Comparison of ENCODE assay signal across 12 cellular contexts in genomic region chr10:119451305-119451896, GRCh38.
DNase-seq lines count a peak whose midpoint lies in the region; ATAC-seq and TF ChIP-seq lines count a peak whose summit lies in the region.
"Had no signal": no experiment of that assay in that cellular context is flagged by ENCODE, and none has a peak within 500 bp of the region (broad histone marks: within the 10 kb centered on the region; RNA-seq: fewer than 3 reads in every experiment).

No MANE protein-coding gene starts in this region.

- CTCF ChIA-PET in mammary epithelial cell (lab: Charles Lee; ENCODE audit: low non-redundant PET), result no interaction called here
- CTCF ChIA-PET in MCF 10A (lab: Yijun Ruan, JAX), result interaction anchor here (0.6 to 0.8 kb wide), 2 partner anchors 9 to 252 kb away, joined by 3 read pairs; no protein-coding TSS in a partner anchor
- CTCF ChIA-PET in HEK293 (lab: Yijun Ruan, JAX), result interaction anchor here (0.7 kb wide), 1 partner anchor 312 kb away, joined by 3 read pairs; no protein-coding TSS in a partner anchor

- no peaks in the 10 kb centered on the region for H3K36me3 Mint-ChIP-seq in MCF 10A (ENCODE audit: insufficient read depth, unreplicated experiment)

- H3K9me3 ChIP-seq in mammary epithelial cell (replicated peaks; ENCODE audit: insufficient read depth, low read length) (no peaks in the 10 kb centered on the region), HEK293 (ENCODE audit: control insufficient read depth, insufficient read depth, low read depth, low read length) (no peaks in the 10 kb centered on the region), fibroblast of lung (ENCODE audit: control insufficient read depth, insufficient read depth, low read depth, low read length) (no peaks in the 10 kb centered on the region), thoracic aorta (no peaks in the 10 kb centered on the region)
- H3K9me3 ChIP-seq: BLaER1 had no signal

- H4K20me1 ChIP-seq in mammary epithelial cell (ENCODE audit: insufficient read depth, low read length) (no peaks in the 10 kb centered on the region), fibroblast of lung (ENCODE audit: control insufficient read depth, extremely low read depth, insufficient read depth, low read length) (no peaks in the 10 kb centered on the region)

- H3K4me1 ChIP-seq in mammary epithelial cell (ENCODE audit: insufficient read depth, low read length) (peaks cover 17% of the 10 kb centered on the region), HEK293 (ENCODE audit: control insufficient read depth, insufficient read depth, low read length) (no peaks in the 10 kb centered on the region), fibroblast of lung (ENCODE audit: control insufficient read depth, extremely low read depth, insufficient read depth, low read length) (peaks cover 10% of the 10 kb centered on the region), thoracic aorta (ENCODE audit: control insufficient read depth in 1 of 2, low read depth in 2 of 2) (peaks cover 17 to 44% of the 10 kb centered on the region in 2 donors)

- no peak overlapping the region for H3K27ac ChIP-seq in mammary epithelial cell (ENCODE audit: insufficient read depth, low read depth, low read length)
- no peak overlapping the region for H3K27ac ChIP-seq in HEK293 (ENCODE audit: extremely low read depth, low read depth, low read length)
- peak overlapping the region; percentile 9 for H3K27ac ChIP-seq in fibroblast of lung (ENCODE audit: insufficient read depth, low read length)
- H3K27ac ChIP-seq in thoracic aorta, result peak overlapping the region; percentile 42 to 94
- H3K27ac ChIP-seq: 22Rv1, BLaER1 had no signal

- H3K4me3 Mint-ChIP-seq in MCF 10A (ENCODE audit: unreplicated experiment), result no peak overlapping the region
- H3K4me3 Mint-ChIP-seq: CD8-positive, alpha-beta memory T cell had no signal

- H3K4me2 ChIP-seq in mammary epithelial cell (ENCODE audit: insufficient read depth, low read depth, low read length) (peak overlapping the region; percentile 20), fibroblast of lung (ENCODE audit: extremely low read depth, insufficient read depth, low read length) (no peak overlapping the region)
- H3K4me2 ChIP-seq: BLaER1 had no signal

- H3K9ac ChIP-seq in mammary epithelial cell (ENCODE audit: insufficient read depth, low read length), result no peak overlapping the region
- H3K9ac ChIP-seq in fibroblast of lung (ENCODE audit: insufficient read depth, low read length), result no peak overlapping the region
- H3K9ac ChIP-seq: BLaER1 had no signal

- intact Hi-C loops in mammary epithelial cell (cut with micrococcal nuclease) (no loop called here), MCF 10A (cut with micrococcal nuclease) (no loop called here)

- H2AFZ ChIP-seq in mammary epithelial cell (ENCODE audit: low read depth, low read length) (no peak overlapping the region), fibroblast of lung (ENCODE audit: low read length) (no peak overlapping the region)

- H3K79me2 ChIP-seq in mammary epithelial cell (ENCODE audit: insufficient read depth, low read length), result no peaks in the 10 kb centered on the region
- no peaks in the 10 kb centered on the region for H3K79me2 ChIP-seq in fibroblast of lung (ENCODE audit: control insufficient read depth, insufficient read depth, low read length)

- DNase-seq in mammary epithelial cell, result no peak
- DNase-seq in MCF 10A (ENCODE audit: unreplicated experiment), result no peak
- DNase-seq in fibroblast of lung (ENCODE audit: low read depth in 2 of 2), result no peak
- no peak for DNase-seq in thoracic aorta (ENCODE audit: low spot score)
- no peak for DNase-seq in NCI-H1694 (lab: John Stamatoyannopoulos, UW)
- DNase-seq in COR-L47 (lab: John Stamatoyannopoulos, UW), result no peak
- DNase-seq: CD8-positive, alpha-beta memory T cell; DMS53 had no signal

- TF ChIP-seq CTCF in mammary epithelial cell (conservative IDR thresholded peaks at IDR 0.05 in 1 of 2, IDR thresholded peaks at IDR 0.05 in 1 of 2; ENCODE audit: extremely low read depth in 1 of 2, insufficient read depth in 1 of 2, low read depth in 1 of 2, low read length in 2 of 2) (no peak), MCF 10A (IDR thresholded peaks at IDR 0.05; ENCODE audit: unreplicated experiment) (no peak), HEK293 (tag by site-specific recombination; IDR thresholded peaks at IDR 0.05) (no peak), fibroblast of lung (conservative IDR thresholded peaks at IDR 0.05 in 1 of 2, IDR thresholded peaks at IDR 0.05 in 1 of 2; ENCODE audit: low read depth in 1 of 2, low read length in 2 of 2) (no peak), thoracic aorta (IDR thresholded peaks at IDR 0.05) (no peak)

- H3K36me3 ChIP-seq in mammary epithelial cell (ENCODE audit: insufficient read depth, low read length), result no peaks in the 10 kb centered on the region
- H3K36me3 ChIP-seq in HEK293 (ENCODE audit: control insufficient read depth in 2 of 2, insufficient read depth in 1 of 2, low read length in 2 of 2), result no peaks in the 10 kb centered on the region
- H3K36me3 ChIP-seq in fibroblast of lung (ENCODE audit: control insufficient read depth, insufficient read depth, low read length), result peaks cover 35% of the 10 kb centered on the region
- peaks cover 63% of the 10 kb centered on the region for H3K36me3 ChIP-seq in thoracic aorta
- H3K36me3 ChIP-seq: BLaER1 had no signal

- H3K4me1 Mint-ChIP-seq in MCF 10A (ENCODE audit: insufficient read depth, unreplicated experiment), result peaks cover 11% of the 10 kb centered on the region
- H3K4me1 Mint-ChIP-seq: CD8-positive, alpha-beta memory T cell had no signal

- no peak overlapping the region for H3K4me3 ChIP-seq in mammary epithelial cell (replicated peaks in 1 of 3; ENCODE audit: insufficient read depth in 1 of 3, low read depth in 2 of 3, low read length in 3 of 3)
- H3K4me3 ChIP-seq in HEK293 (ENCODE audit: low read depth, low read length), result no peak overlapping the region
- no peak overlapping the region for H3K4me3 ChIP-seq in fibroblast of lung (replicated peaks in 1 of 4; ENCODE audit: control extremely low read depth in 1 of 4, insufficient read depth in 1 of 4, low read depth in 3 of 4, low read length in 4 of 4)
- no peak overlapping the region for H3K4me3 ChIP-seq in thoracic aorta
- H3K4me3 ChIP-seq: BLaER1 had no signal

- ATAC-seq in thoracic aorta (ENCODE audit: insufficient number of reproducible peaks, low FRiP score, low read depth), result no peak
- no peak for ATAC-seq in HG02884 (IDR thresholded peaks at IDR 0.05; ENCODE audit: unreplicated experiment)

- POLR2A ChIA-PET in MCF 10A (lab: Yijun Ruan, JAX), result no interaction called here
- POLR2A ChIA-PET in HEK293 (lab: Yijun Ruan, JAX), result no interaction called here

- no peaks in the 10 kb centered on the region for H3K27me3 Mint-ChIP-seq in MCF 10A (ENCODE audit: insufficient read depth, unreplicated experiment)
- H3K27me3 Mint-ChIP-seq: CD8-positive, alpha-beta memory T cell had no signal

- H3K9me3 Mint-ChIP-seq in MCF 10A (ENCODE audit: unreplicated experiment), result no peaks in the 10 kb centered on the region
- H3K9me3 Mint-ChIP-seq: CD8-positive, alpha-beta memory T cell had no signal

- no TSS peak for BruUV-seq in mammary epithelial cell (replicated peaks; lab: Mats Ljungman, UMichigan)
- BruUV-seq in MCF 10A (replicated peaks; lab: Mats Ljungman, UMichigan), result no TSS peak

- no peak overlapping the region for H3K27ac Mint-ChIP-seq in MCF 10A (ENCODE audit: low read depth, unreplicated experiment)

- 94% methylated on average over 15 of the region's 16 CpGs for WGBS in mammary epithelial cell (ENCODE audit: low coverage, missing lambda C conversion rate)

- in situ Hi-C loops in mammary epithelial cell (cut with MboI; ENCODE audit: low sequenced_read_pairs in 2 of 2), result no loop called here

- H3K27me3 ChIP-seq in mammary epithelial cell (ENCODE audit: insufficient read depth, low read length), result no peaks in the 10 kb centered on the region
- no peaks in the 10 kb centered on the region for H3K27me3 ChIP-seq in fibroblast of lung (ENCODE audit: control insufficient read depth, insufficient read depth, low read length)
- H3K27me3 ChIP-seq in thoracic aorta (replicated peaks; ENCODE audit: insufficient read depth), result no peaks in the 10 kb centered on the region

- dilution Hi-C loops in mammary epithelial cell (cut with HindIII; ENCODE audit: low sequenced_read_pairs), result no loop called here

Comparison
In these comparisons a context has a peak if more than half of its experiments do, and no peak if none do; other contexts are left out.
1. H3K27ac ChIP-seq: peak in fibroblast of lung (single experiment) and thoracic aorta (2 of 2); none in mammary epithelial cell (single experiment) and HEK293 (single experiment).